ENCODE assay signal across 9 cellular contexts in genomic region chr15:74179983-74180688, GRCh38. TPM values are rescaled to one million over a fixed set of nuclear protein-coding genes. Genes with fewer than 3 reads are reported as not detected.
DNase-seq lines count a peak whose midpoint lies in the region; ATAC-seq and TF ChIP-seq lines count a peak whose summit lies in the region.
"Had no signal": no experiment of that assay in that cellular context is flagged by ENCODE, and none has a peak within 500 bp of the region (broad histone marks: within the 10 kb centered on the region; RNA-seq: fewer than 3 reads in every experiment).

No MANE protein-coding gene starts in this region.

- H3K9me3 ChIP-seq in uterus, result no peaks in the 10 kb centered on the region

- H3K27ac ChIP-seq in coronary artery (peak overlapping the region; percentile 58 to 94), uterus (peak overlapping the region; percentile 94 to 97)

- TF ChIP-seq CTCF in coronary artery (IDR thresholded peaks at IDR 0.05) (no peak), uterus (IDR thresholded peaks at IDR 0.05) (no peak)

- H3K4me3 ChIP-seq in coronary artery (peak overlapping the region; percentile 42), uterus (no peak overlapping the region)

- intact Hi-C loops in uterus (cut with DNase I; ENCODE audit: low total_unique reads), result no loop called here

- H3K36me3 ChIP-seq in uterus, result no peaks in the 10 kb centered on the region

- peak; percentile 39 for DNase-seq in NCI-H82 (lab: John Stamatoyannopoulos, UW)
- DNase-seq in NCI-H82 treated with DMSO at 0.1 percent for 48 hours (lab: John Stamatoyannopoulos, UW; ENCODE audit: unreplicated experiment), result no peak
- no peak for DNase-seq in coronary artery (ENCODE audit: low spot score)
- peak; percentile 39 to 68 for DNase-seq in lung microvascular endothelial cell (ENCODE audit: low read depth in 2 of 2)
- peak; percentile 48 to 66 for DNase-seq in uterus
- DNase-seq in stimulated activated CD4-positive, alpha-beta T cell treated with anti-CD3 and anti-CD28 coated beads, Interleukin-2, amount 100 ng/mL, for 48 hours, result no peak
- no peak for DNase-seq in NCI-H1048 (lab: John Stamatoyannopoulos, UW)
- DNase-seq: stimulated activated CD4-positive, alpha-beta T cell treated with anti-CD3 and anti-CD28 coated beads, Interleukin-1b, Interleukin-23, amount 100 ng/mL, for 48 hours had no signal

- no peak for TF ChIP-seq POLR2A in uterus (IDR thresholded peaks at IDR 0.05)

- H3K4me1 ChIP-seq in uterus, result peaks cover 21 to 54% of the 10 kb centered on the region in 2 donors

- ATAC-seq in HG03565 (IDR thresholded peaks at IDR 0.05; ENCODE audit: unreplicated experiment), result no peak

- H3K27me3 ChIP-seq in uterus, result no peaks in the 10 kb centered on the region

RNA-seq across cellular contexts. Expression of gene ISLR, which starts 6.6 kb away (rescaled TPM):
- not detected in 2 replicates for total RNA-seq in lung microvascular endothelial cell
- total RNA-seq in uterus, result 100 to 1,000 TPM; 170 to 215 (median 201) TPM

RNA-seq across cellular contexts. Expression of gene STRA6, which starts 22.5 kb away (rescaled TPM):
- total RNA-seq in lung microvascular endothelial cell, result under 0.01 TPM in 2 replicates
- total RNA-seq in uterus, result 10 to 100 TPM in 2 of 4 donors, under 1 TPM in 1, not detected in 1; 0.26 to 62.6 (median 11.6) TPM

RNA-seq across cellular contexts. Expression of gene ISLR2, which starts 49.8 kb away (rescaled TPM):
- total RNA-seq in lung microvascular endothelial cell, result under 0.01 and 0.20 TPM in 2 replicates
- total RNA-seq in uterus, result 10 to 100 TPM in 1 of 4 donors, 1 to 10 TPM in 1, under 1 TPM in 1, not detected in 1; 0.77 to 11.8 (median 5.1) TPM

RNA-seq across cellular contexts. Expression of gene CCDC33, which starts 56.0 kb away (rescaled TPM):
- not detected in 2 replicates for total RNA-seq in lung microvascular endothelial cell
- total RNA-seq in uterus, result 1 to 10 TPM; 1.4 to 2.8 (median 1.7) TPM

Comparison
In these comparisons a context has a peak if more than half of its experiments do, and no peak if none do; other contexts are left out.
1. DNase-seq: peak in NCI-H82 (single experiment), lung microvascular endothelial cell (2 of 2) and uterus (2 of 2); none in NCI-H82 treated with DMSO at 0.1 percent for 48 hours (single experiment), coronary artery (single experiment), stimulated activated CD4-positive, alpha-beta T cell treated with anti-CD3 and anti-CD28 coated beads, Interleukin-2, amount 100 ng/mL, for 48 hours (0 of 2) and NCI-H1048 (single experiment).
2. RNA of gene ISLR, which starts 6.6 kb away (total RNA-seq): 170 to 215 TPM in uterus; not detected in lung microvascular endothelial cell; every median in the first group is over 100 times any median in the second.